8 cellular contexts compared by ENCODE assay signal in genomic region chr2:165953655-165954606, GRCh38. TPM values are rescaled to one million over a fixed set of nuclear protein-coding genes. Genes with fewer than 3 reads are reported as not detected.
A peak's percentile ranks its signal among the peaks of the same experiment; 100 is the strongest.
DNase-seq lines count a peak whose midpoint lies in the region; ATAC-seq and TF ChIP-seq lines count a peak whose summit lies in the region.

TTC21B (minus strand) TSS chr2:165953776; CDS start chr2:165953705, 71 bp downstream.

- H3K9ac ChIP-seq in smooth muscle cell (ENCODE audit: low read depth): peak within 1 kb of the TSS; percentile 87

- peaks cover 18% of the 10 kb centered on the region for H4K20me1 ChIP-seq in smooth muscle cell (ENCODE audit: low read depth)

- no peaks in the 10 kb centered on the region for H3K9me3 ChIP-seq in smooth muscle cell (replicated peaks; ENCODE audit: low read depth)

- peaks cover 6% of the 10 kb centered on the region for H3F3A ChIP-seq in smooth muscle cell (ENCODE audit: low read depth)

- peak within 1 kb of the TSS; percentile 84 for H3K4me3 ChIP-seq in WI38 (ENCODE audit: low read depth, low read length)
- peak within 1 kb of the TSS; percentile 61 to 72 for H3K4me3 ChIP-seq in cardiac fibroblast (replicated peaks in 1 of 2; ENCODE audit: low read depth in 2 of 2, low read length in 2 of 2)
- peak within 1 kb of the TSS; percentile 78 for H3K4me3 ChIP-seq in smooth muscle cell

- peaks cover 17% of the 10 kb centered on the region for H3K4me1 ChIP-seq in smooth muscle cell (ENCODE audit: low read depth)

- no peaks in the 10 kb centered on the region for H3K27me3 ChIP-seq in smooth muscle cell (ENCODE audit: low read depth)

- H3K4me2 ChIP-seq in smooth muscle cell: peak within 1 kb of the TSS; percentile 85

- under 1% methylated on average over 38 of the region's 55 CpGs for WGBS in smooth muscle cell (ENCODE audit: low lambda C conversion rate)

- peak within 1 kb of the TSS; percentile 67 for H2AFZ ChIP-seq in smooth muscle cell (ENCODE audit: low read depth)

- H3K27ac ChIP-seq in smooth muscle cell (ENCODE audit: low read depth): peak within 1 kb of the TSS; percentile 78

- ATAC-seq in GM18907 (IDR thresholded peaks at IDR 0.05; ENCODE audit: unreplicated experiment) (peak; percentile 98), HG03159 (IDR thresholded peaks at IDR 0.05; ENCODE audit: unreplicated experiment) (peak; percentile 96)

- peaks cover 2% of the 10 kb centered on the region for H3K36me3 ChIP-seq in smooth muscle cell (ENCODE audit: low read depth)

- DNase-seq in AG08396 (ENCODE audit: low spot score) (peak; percentile 95), NCI-H2227 treated with DMSO at 0.1 percent for 48 hours (lab: John Stamatoyannopoulos, UW) (peak; percentile 100), cardiac fibroblast (ENCODE audit: low read depth in 2 of 2) (peak; percentile 97), iPS-NIHi7 (ENCODE audit: extremely low spot score) (peak; percentile 94), smooth muscle cell (lab: John Stamatoyannopoulos, UW; ENCODE audit: unreplicated experiment) (peak; percentile 85)

- peaks cover 34% of the 10 kb centered on the region for H3K79me2 ChIP-seq in smooth muscle cell (ENCODE audit: low read depth)

- TF ChIP-seq CTCF in WI38 (IDR thresholded peaks at IDR 0.05; ENCODE audit: low read depth, low read length): peak; percentile 61
- peak; percentile 64 for TF ChIP-seq CTCF in cardiac fibroblast (IDR thresholded peaks at IDR 0.05; ENCODE audit: low read depth, low read length)
- TF ChIP-seq CTCF in smooth muscle cell (IDR thresholded peaks at IDR 0.05; ENCODE audit: borderline replicate concordance, insufficient read depth, poor library complexity, severe bottlenecking): peak; percentile 85

RNA-seq across cellular contexts. Expression of gene TTC21B, which starts in this region (rescaled TPM):
- total RNA-seq in smooth muscle cell: 21.1 and 48.0 TPM in 2 replicates
- polyA plus RNA-seq in smooth muscle cell: 5.5 and 5.8 TPM in 2 replicates

Comparison
In these comparisons a context has a peak if more than half of its experiments do, and no peak if none do; other contexts are left out.
1. Peak in every context shown above with its lines: DNase-seq, ATAC-seq, H3K4me3 ChIP-seq and H3K27ac ChIP-seq.